ENCODE assay signal across 10 cellular contexts in the genomic region with DNA sequence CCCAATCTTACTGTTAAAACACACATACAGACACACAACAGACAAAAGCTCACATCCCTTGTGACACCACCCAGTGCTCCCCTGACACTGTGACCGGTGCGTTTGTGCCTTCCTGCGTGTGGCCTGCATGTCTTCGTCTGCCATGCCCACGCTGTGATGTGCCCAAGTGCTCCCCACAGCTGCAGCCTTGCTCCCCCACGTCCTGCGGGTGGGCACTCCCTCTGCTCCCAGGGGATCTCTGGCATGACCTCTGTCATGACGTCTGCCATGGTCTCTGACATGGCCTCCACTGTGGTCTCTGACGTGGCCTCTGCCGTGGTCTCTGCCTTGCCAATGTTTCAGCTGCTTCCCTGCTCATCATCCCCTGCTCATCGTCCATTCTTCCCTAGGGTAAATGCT.
DNase-seq lines count a peak whose midpoint lies in the region; ATAC-seq, FAIRE-seq and TF ChIP-seq lines count a peak whose summit lies in the region.
"Had no signal": no experiment of that assay in that cellular context is flagged by ENCODE, and none has a peak within 500 bp of the region (broad histone marks: within the 10 kb centered on the region; RNA-seq: fewer than 3 reads in every experiment).

No MANE protein-coding gene starts in this region.

- WGBS in suprapubic skin = 83% methylated on average over 11 of the region's 11 CpGs

- peak; percentile 18 for ATAC-seq in HG03097 (IDR thresholded peaks at IDR 0.05; ENCODE audit: low FRiP score, unreplicated experiment)
- peak; percentile 3 for ATAC-seq in activated naive CD8-positive, alpha-beta T cell treated with anti-CD3 and anti-CD28 coated beads, Interleukin-2, amount 50 U/mL, for 24 hours

- TF ChIP-seq CTCF in suprapubic skin (IDR thresholded peaks at IDR 0.05) = no peak

- FAIRE-seq in urothelium cell line (lab: Jason Lieb, UNC) = no peak

- H3K4me3 ChIP-seq in suprapubic skin = no peak overlapping the region

- peak overlapping the region; percentile 77 for H3K4me3 Mint-ChIP-seq in activated naive CD4-positive, alpha-beta T cell treated with anti-CD3 and anti-CD28 coated beads, Interleukin-2, amount 10 ng/mL, durations not matched to agents 7 days and 5 days
- peak overlapping the region; percentile 89 for H3K4me3 Mint-ChIP-seq in activated naive CD8-positive, alpha-beta T cell treated with anti-CD3 and anti-CD28 coated beads, Interleukin-2, amount 50 U/mL, for 24 hours

- no peak for DNase-seq in activated naive CD4-positive, alpha-beta T cell treated with anti-CD3 and anti-CD28 coated beads, Interleukin-2, amount 10 ng/mL, durations not matched to agents 7 days and 5 days
- DNase-seq in activated naive CD4-positive, alpha-beta T cell treated with Interleukin-2 at 50 U/mL for 16 hours = no peak
- DNase-seq in activated naive CD8-positive, alpha-beta T cell treated with anti-CD3 and anti-CD28 coated beads, Interleukin-2, amount 50 U/mL, for 24 hours = no peak
- DNase-seq in suprapubic skin (ENCODE audit: low spot score in 2 of 2) (peak; percentile 44 to 52), NCI-H526 treated with DMSO at 0.1 percent for 48 hours (lab: John Stamatoyannopoulos, UW) (no peak), NCI-H82 (lab: John Stamatoyannopoulos, UW) (no peak), urothelium cell line (ENCODE audit: low spot score) (no peak)
- DNase-seq: HCEC 1CT, NCI-H226 had no signal

- H3K4me1 Mint-ChIP-seq in activated naive CD4-positive, alpha-beta T cell treated with anti-CD3 and anti-CD28 coated beads, Interleukin-2, amount 10 ng/mL, durations not matched to agents 7 days and 5 days = peaks cover 41% of the 10 kb centered on the region
- H3K4me1 Mint-ChIP-seq in activated naive CD8-positive, alpha-beta T cell treated with anti-CD3 and anti-CD28 coated beads, Interleukin-2, amount 50 U/mL, for 24 hours = peaks cover 39% of the 10 kb centered on the region

- peaks cover 8% of the 10 kb centered on the region for H3K27me3 Mint-ChIP-seq in activated naive CD4-positive, alpha-beta T cell treated with anti-CD3 and anti-CD28 coated beads, Interleukin-2, amount 10 ng/mL, durations not matched to agents 7 days and 5 days
- H3K27me3 Mint-ChIP-seq in activated naive CD8-positive, alpha-beta T cell treated with anti-CD3 and anti-CD28 coated beads, Interleukin-2, amount 50 U/mL, for 24 hours = no peaks in the 10 kb centered on the region

- no peak for TF ChIP-seq EP300 in suprapubic skin (IDR thresholded peaks at IDR 0.05)

- H3K27ac Mint-ChIP-seq in activated naive CD4-positive, alpha-beta T cell treated with anti-CD3 and anti-CD28 coated beads, Interleukin-2, amount 10 ng/mL, durations not matched to agents 7 days and 5 days = peak overlapping the region; percentile 94
- H3K27ac Mint-ChIP-seq in activated naive CD8-positive, alpha-beta T cell treated with anti-CD3 and anti-CD28 coated beads, Interleukin-2, amount 50 U/mL, for 24 hours = peak overlapping the region; percentile 99

- CTCF ChIA-PET in activated naive CD4-positive, alpha-beta T cell treated with anti-CD3 and anti-CD28 coated beads, Interleukin-2, amount 10 ng/mL, durations not matched to agents 7 days and 5 days (lab: Charles Lee) = no interaction called here

- H3K9me3 Mint-ChIP-seq in activated naive CD4-positive, alpha-beta T cell treated with anti-CD3 and anti-CD28 coated beads, Interleukin-2, amount 10 ng/mL, durations not matched to agents 7 days and 5 days = no peaks in the 10 kb centered on the region
- H3K9me3 Mint-ChIP-seq in activated naive CD8-positive, alpha-beta T cell treated with anti-CD3 and anti-CD28 coated beads, Interleukin-2, amount 50 U/mL, for 24 hours = no peaks in the 10 kb centered on the region

- H3K4me1 ChIP-seq in suprapubic skin = no peaks in the 10 kb centered on the region

- H3K36me3 Mint-ChIP-seq in activated naive CD4-positive, alpha-beta T cell treated with anti-CD3 and anti-CD28 coated beads, Interleukin-2, amount 10 ng/mL, durations not matched to agents 7 days and 5 days = peaks cover 5% of the 10 kb centered on the region
- no peaks in the 10 kb centered on the region for H3K36me3 Mint-ChIP-seq in activated naive CD8-positive, alpha-beta T cell treated with anti-CD3 and anti-CD28 coated beads, Interleukin-2, amount 50 U/mL, for 24 hours (ENCODE audit: low read depth)

- TF ChIP-seq POLR2A in suprapubic skin (IDR thresholded peaks at IDR 0.05) = no peak

- no peak overlapping the region for H3K27ac ChIP-seq in suprapubic skin

- no peaks in the 10 kb centered on the region for H3K27me3 ChIP-seq in suprapubic skin

- no peaks in the 10 kb centered on the region for H3K9me3 ChIP-seq in suprapubic skin

- no peaks in the 10 kb centered on the region for H3K36me3 ChIP-seq in suprapubic skin

Comparison
In these comparisons a context has a peak if more than half of its experiments do, and no peak if none do; other contexts are left out.
1. DNase-seq: peak in suprapubic skin (2 of 2); none in activated naive CD4-positive, alpha-beta T cell treated with anti-CD3 and anti-CD28 coated beads, Interleukin-2, amount 10 ng/mL, durations not matched to agents 7 days and 5 days (single experiment), activated naive CD4-positive, alpha-beta T cell treated with Interleukin-2 at 50 U/mL for 16 hours (single experiment), activated naive CD8-positive, alpha-beta T cell treated with anti-CD3 and anti-CD28 coated beads, Interleukin-2, amount 50 U/mL, for 24 hours (single experiment), NCI-H526 treated with DMSO at 0.1 percent for 48 hours (single experiment), NCI-H82 (single experiment) and urothelium cell line (single experiment).